8 cellular contexts compared by ENCODE assay signal in the genomic region with DNA sequence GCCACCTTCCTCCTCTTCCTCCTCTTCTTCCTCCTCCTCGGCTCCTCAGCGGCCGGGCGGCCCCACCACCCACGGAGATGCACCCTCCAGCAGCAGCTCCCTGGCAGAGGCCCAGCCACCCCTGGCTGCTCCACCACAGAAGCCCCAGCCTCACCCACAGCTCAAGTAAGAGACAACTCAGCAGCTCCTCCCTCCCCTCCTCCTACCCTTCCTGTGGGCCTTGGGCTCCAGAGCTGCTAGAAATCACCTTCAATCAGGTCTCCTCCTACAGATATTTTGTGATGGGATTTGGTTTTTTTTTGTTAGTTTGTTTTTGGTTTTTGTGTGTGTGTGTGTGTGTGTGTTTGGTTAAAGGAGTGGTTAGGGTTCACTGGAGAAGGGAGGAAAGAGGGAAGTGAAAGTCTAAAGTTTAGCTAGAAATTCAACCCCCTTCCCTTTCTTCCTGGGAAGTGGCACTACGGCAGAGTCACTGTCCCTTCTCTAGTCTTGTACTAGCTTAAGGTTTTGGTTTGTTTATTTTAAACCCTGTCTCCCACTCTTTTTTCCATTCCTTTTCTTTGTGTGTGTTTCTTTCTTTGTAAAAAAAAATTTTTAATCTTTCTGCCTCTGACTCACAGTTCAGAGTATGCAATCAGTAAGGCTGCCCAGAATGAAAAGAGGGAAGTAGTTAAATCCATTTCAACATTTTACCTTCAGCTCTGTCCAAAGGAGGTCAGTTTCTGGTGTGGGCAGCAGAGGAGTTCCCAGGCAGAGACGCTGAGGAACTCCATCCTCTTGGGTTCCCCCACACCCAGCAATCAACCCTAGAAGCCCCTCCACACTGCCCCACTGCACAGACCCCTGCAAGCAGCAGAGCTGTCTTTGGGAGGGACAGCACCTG. TPM values are rescaled to one million over a fixed set of nuclear protein-coding genes. Genes with fewer than 3 reads are reported as not detected.
DNase-seq lines count a peak whose midpoint lies in the region; ATAC-seq and TF ChIP-seq lines count a peak whose summit lies in the region.

No MANE protein-coding gene starts in this region.

- TF ChIP-seq CTCF in body of pancreas (IDR thresholded peaks at IDR 0.05) (no peak), suprapubic skin (IDR thresholded peaks at IDR 0.05) (no peak)

- no peaks in the 10 kb centered on the region for H3K4me1 ChIP-seq in body of pancreas
- H3K4me1 ChIP-seq in suprapubic skin: peaks cover 17% of the 10 kb centered on the region

- no peak overlapping the region for H3K4me3 ChIP-seq in body of pancreas
- no peak overlapping the region for H3K4me3 ChIP-seq in suprapubic skin

- H3K36me3 ChIP-seq in body of pancreas (replicated peaks in 1 of 2; ENCODE audit: insufficient read depth in 1 of 2, low read depth in 2 of 2) (no peaks in the 10 kb centered on the region), suprapubic skin (no peaks in the 10 kb centered on the region)

- no peak for TF ChIP-seq EP300 in suprapubic skin (IDR thresholded peaks at IDR 0.05)

- H3K27me3 ChIP-seq in body of pancreas (no peaks in the 10 kb centered on the region), suprapubic skin (no peaks in the 10 kb centered on the region)

- DNase-seq in OCI-M1 (lab: John Stamatoyannopoulos, UW): peak; percentile 82
- peak in 1 of 4 donors; percentile 26 for DNase-seq in body of pancreas
- peak; percentile 5 for DNase-seq in midbrain (lab: John Stamatoyannopoulos, UW)
- DNase-seq in suprapubic skin (ENCODE audit: low spot score in 2 of 2): no peak
- no peak for DNase-seq in NCI-H2107 treated with DMSO at 0.1 percent for 48 hours (lab: John Stamatoyannopoulos, UW; ENCODE audit: unreplicated experiment)
- DNase-seq in SHP77 treated with DMSO at 0.1 percent for 48 hours (lab: John Stamatoyannopoulos, UW): no peak

- ATAC-seq in GM18502 (IDR thresholded peaks at IDR 0.05; ENCODE audit: poor library complexity, unreplicated experiment) (peak; percentile 86), HG02623 (IDR thresholded peaks at IDR 0.05; ENCODE audit: unreplicated experiment) (peak; percentile 64), body of pancreas (peak; percentile 27)

- H3K27ac ChIP-seq in body of pancreas (peak overlapping the region in 1 of 4 donors; percentile 58), suprapubic skin (peak overlapping the region; percentile 52)

- H3K9me3 ChIP-seq in body of pancreas: no peaks in the 10 kb centered on the region
- no peaks in the 10 kb centered on the region for H3K9me3 ChIP-seq in suprapubic skin

- intact Hi-C loops in body of pancreas (cut with DNase I): no loop called here

- no peak for TF ChIP-seq POLR2A in body of pancreas (IDR thresholded peaks at IDR 0.05)
- no peak for TF ChIP-seq POLR2A in suprapubic skin (IDR thresholded peaks at IDR 0.05)

- 52 to 63% methylated on average over 7 of the region's 7 CpGs for WGBS in body of pancreas, 2 donors
- WGBS in suprapubic skin: 55% methylated on average over 7 of the region's 7 CpGs

RNA-seq across cellular contexts. Expression of a gene that starts 29.0 kb away (rescaled TPM):
- total RNA-seq in body of pancreas: 10 to 100 TPM; 11.7 to 41.5 TPM
- 10 to 100 TPM in 3 of 4 donors, 1 to 10 TPM in 1; 6.9 to 24.5 (median 16.5) TPM for total RNA-seq in suprapubic skin

Comparison
In these comparisons a context has a peak if more than half of its experiments do, and no peak if none do; other contexts are left out.
1. ATAC-seq: peak in every context shown above with its lines; median percentile 86 in GM18502; 64 in HG02623; 27 in body of pancreas.
2. DNase-seq: peak in OCI-M1 (single experiment) and midbrain (single experiment); none in suprapubic skin (0 of 2), NCI-H2107 treated with DMSO at 0.1 percent for 48 hours (single experiment) and SHP77 treated with DMSO at 0.1 percent for 48 hours (single experiment).